ENCODE assay signal across 15 cellular contexts in genomic region chr22:24968066-24968561, GRCh38. TPM values are rescaled to one million over a fixed set of nuclear protein-coding genes. Genes with fewer than 3 reads are reported as not detected.
DNase-seq lines count a peak whose midpoint lies in the region; ATAC-seq, FAIRE-seq and TF ChIP-seq lines count a peak whose summit lies in the region.
"Had no signal": no experiment of that assay in that cellular context is flagged by ENCODE, and none has a peak within 500 bp of the region (broad histone marks: within the 10 kb centered on the region; RNA-seq: fewer than 3 reads in every experiment).

No MANE protein-coding gene starts in this region.

- peak; percentile 85 for FAIRE-seq in H54 (lab: Jason Lieb, UNC)

- no peak for DNase-seq in H54 (ENCODE audit: insufficient read length, low spot score)
- DNase-seq in T1000 (lab: John Stamatoyannopoulos, UW), result peak; percentile 9
- no peak for DNase-seq in right atrium auricular region (ENCODE audit: low spot score)
- peak; percentile 37 to 60 for DNase-seq in psoas muscle
- DNase-seq in NCI-H1930 (lab: John Stamatoyannopoulos, UW), result no peak
- no peak for DNase-seq in NCI-H1105 treated with DMSO at 0.1 percent for 48 hours (lab: John Stamatoyannopoulos, UW)
- DNase-seq in NCI-H2107 (lab: John Stamatoyannopoulos, UW), result no peak
- DNase-seq in sciatic nerve (ENCODE audit: low spot score), result no peak
- DNase-seq: activated CD8-positive, alpha-beta memory T cell treated with anti-CD3 and anti-CD28 coated beads, Interleukin-2, amount 50 U/mL, for 4 hours; CD4-positive, alpha-beta T cell; head of caudate nucleus; midbrain; NCI-H524 treated with DMSO at 0.1 percent for 48 hours; stimulated activated CD4-positive, alpha-beta T cell treated with anti-CD3 and anti-CD28 coated beads, Interleukin-4, amount 100 ng/mL, for 4 hours; stimulated activated naive CD8-positive, alpha-beta T cell treated with anti-CD3 and anti-CD28 coated beads, Interleukin-15, amount 100 ng/mL, for 72 hours had no signal

- WGBS in psoas muscle, 3 donors, result 22 to 28% (median 25%) methylated on average over 8 of the region's 8 CpGs

- peaks cover 0 to 66% of the 10 kb centered on the region in 2 donors for H3K4me1 ChIP-seq in right atrium auricular region
- peaks cover 8% of the 10 kb centered on the region for H3K4me1 ChIP-seq in psoas muscle

- no peaks in the 10 kb centered on the region for H3K27me3 ChIP-seq in right atrium auricular region
- H3K27me3 ChIP-seq in psoas muscle (ENCODE audit: insufficient read depth in 3 of 3, low read length in 2 of 3), result no peaks in the 10 kb centered on the region

- TF ChIP-seq POLR2A in H54 (IDR thresholded peaks at IDR 0.05; ENCODE audit: low read depth, low read length), result no peak

- H3K9me3 ChIP-seq in right atrium auricular region (no peaks in the 10 kb centered on the region), psoas muscle (no peaks in the 10 kb centered on the region)

- H3K4me3 ChIP-seq in right atrium auricular region, result no peak overlapping the region
- H3K4me3 ChIP-seq in psoas muscle, result no peak overlapping the region

- intact Hi-C loops in psoas muscle (cut with DNase I) (no loop called here), sciatic nerve (cut with DNase I) (no loop called here)

- H3K27ac ChIP-seq in right atrium auricular region (peak overlapping the region; percentile 42 to 89), psoas muscle (peak overlapping the region; percentile 27)

- ATAC-seq in psoas muscle, result peak; percentile 72 to 82 (median 77)
- ATAC-seq in sciatic nerve, result no peak
- ATAC-seq: stimulated activated naive CD8-positive, alpha-beta T cell treated with anti-CD3 and anti-CD28 coated beads, Interleukin-15, amount 100 ng/mL, for 72 hours had no signal

- no peaks in the 10 kb centered on the region for H3K36me3 ChIP-seq in right atrium auricular region
- H3K36me3 ChIP-seq in psoas muscle (ENCODE audit: insufficient read depth in 1 of 2, low read depth in 1 of 2), result no peaks in the 10 kb centered on the region

- TF ChIP-seq CTCF in right atrium auricular region (IDR thresholded peaks at IDR 0.05), result no peak
- TF ChIP-seq CTCF in psoas muscle (IDR thresholded peaks at IDR 0.05), result no peak

RNA-seq across cellular contexts. Expression of gene KIAA1671, which starts 15.6 kb away (rescaled TPM):
- total RNA-seq in right atrium auricular region (10 to 100 TPM; 16.8 to 21.7 TPM), psoas muscle (10 to 100 TPM; 12.2 to 56.9 (median 26.1) TPM), sciatic nerve (65.1 TPM)
- polyA plus RNA-seq in psoas muscle, result 10 to 100 TPM in 1 of 3 donors, 1 to 10 TPM in 2; 1.9 to 15.8 (median 8.8) TPM

RNA-seq across cellular contexts. Expression of gene LHFPL7, which starts 21.6 kb away (rescaled TPM):
- total RNA-seq in right atrium auricular region (not detected), psoas muscle (not detected), sciatic nerve (not detected)
- polyA plus RNA-seq in psoas muscle, result not detected
- total RNA-seq: CD4-positive, alpha-beta T cell had no signal

Comparison
In these comparisons a context has a peak if more than half of its experiments do, and no peak if none do; other contexts are left out.
1. DNase-seq: peak in T1000 (single experiment) and psoas muscle (2 of 2); none in H54 (single experiment), right atrium auricular region (single experiment), NCI-H1930 (0 of 2), NCI-H1105 treated with DMSO at 0.1 percent for 48 hours (single experiment), NCI-H2107 (single experiment) and sciatic nerve (single experiment).